14 cellular contexts compared by ENCODE assay signal in genomic region chr2:31666878-31667277, GRCh38.
DNase-seq lines count a peak whose midpoint lies in the region; ATAC-seq and TF ChIP-seq lines count a peak whose summit lies in the region.
"Had no signal": no experiment of that assay in that cellular context is flagged by ENCODE, and none has a peak within 500 bp of the region (broad histone marks: within the 10 kb centered on the region; RNA-seq: fewer than 3 reads in every experiment).

No MANE protein-coding gene starts in this region.

- H3K9me3 ChIP-seq in right cardiac atrium (ENCODE audit: control insufficient read depth, low read length) (no peaks in the 10 kb centered on the region), right lobe of liver (no peaks in the 10 kb centered on the region)
- H3K9me3 ChIP-seq: BLaER1 had no signal

- no peaks in the 10 kb centered on the region for H3K27me3 ChIP-seq in right cardiac atrium (ENCODE audit: control insufficient read depth, insufficient read depth)
- no peaks in the 10 kb centered on the region for H3K27me3 ChIP-seq in right lobe of liver
- H3K27me3 ChIP-seq: BLaER1 had no signal

- in situ Hi-C loops in G401 (cut with HindIII; ENCODE audit: low sequenced_read_pairs), result no loop called here

- peak; percentile 44 for ATAC-seq in Right ventricle myocardium inferior
- no peak for ATAC-seq in right cardiac atrium
- peak; percentile 61 for ATAC-seq in left ventricle myocardium superior
- peak; percentile 89 to 95 (median 92) for ATAC-seq in right lobe of liver

- DNase-seq in Right ventricle myocardium inferior (ENCODE audit: missing footprints), result no peak
- DNase-seq in right cardiac atrium, result no peak
- peak; percentile 7 for DNase-seq in G401 (ENCODE audit: low spot score)
- DNase-seq in left ventricle myocardium superior, result peak; percentile 33
- peak; percentile 62 to 86 (median 80) for DNase-seq in right lobe of liver
- DNase-seq in SK-N-DZ (ENCODE audit: low spot score), result no peak
- DNase-seq in 8988T, result no peak
- DNase-seq: CD4-positive, alpha-beta memory T cell; DMS153; DMS79; GF-D8; H9 had no signal

- no peak overlapping the region for H3K4me3 ChIP-seq in right cardiac atrium (ENCODE audit: low read length)
- no peak overlapping the region for H3K4me3 ChIP-seq in right lobe of liver
- H3K4me3 ChIP-seq: BLaER1 had no signal

- TF ChIP-seq POLR2A in right lobe of liver (IDR thresholded peaks at IDR 0.05), result no peak

- H3K27ac ChIP-seq in right cardiac atrium (ENCODE audit: low read length) (no peak overlapping the region), right lobe of liver (peak overlapping the region in 2 of 3 donors; percentile 48 to 56)
- H3K27ac ChIP-seq: 22Rv1, BLaER1 had no signal

- H3K4me1 ChIP-seq in right cardiac atrium (ENCODE audit: control insufficient read depth, insufficient read depth, low read length) (no peaks in the 10 kb centered on the region), right lobe of liver (peaks cover 0 to 19% (median 9%) of the 10 kb centered on the region in 4 donors)
- H3K4me1 ChIP-seq: BLaER1 had no signal

- intact Hi-C loops in Right ventricle myocardium inferior (cut with DNase I), result no loop called here
- intact Hi-C loops in right cardiac atrium (cut with DNase I), result no loop called here
- intact Hi-C loops in left ventricle myocardium superior (cut with micrococcal nuclease), result no loop called here
- intact Hi-C loops in right lobe of liver (cut with DNase I), result no loop called here

- WGBS in right cardiac atrium, result 26% methylated on average over 1 of the region's 1 CpG
- whole genome bisulfite sequencing in right lobe of liver (ENCODE audit: insufficient coverage, low coverage, low lambda C conversion rate, missing lambda C conversion rate), result 29% methylated on average over 1 of the region's 1 CpG

- TF ChIP-seq CTCF in right lobe of liver (IDR thresholded peaks at IDR 0.05), result no peak

- no peaks in the 10 kb centered on the region for H3K36me3 ChIP-seq in right lobe of liver
- H3K36me3 ChIP-seq: BLaER1 had no signal

Comparison
In these comparisons a context has a peak if more than half of its experiments do, and no peak if none do; other contexts are left out.
1. ATAC-seq: peak in Right ventricle myocardium inferior (single experiment), left ventricle myocardium superior (single experiment) and right lobe of liver (4 of 4); none in right cardiac atrium (0 of 2).
2. DNase-seq: peak in G401 (single experiment), left ventricle myocardium superior (single experiment) and right lobe of liver (3 of 3); none in Right ventricle myocardium inferior (single experiment), right cardiac atrium (0 of 3), SK-N-DZ (single experiment) and 8988T (single experiment).